ENCODE assay signal across 9 cellular contexts in the genomic region with DNA sequence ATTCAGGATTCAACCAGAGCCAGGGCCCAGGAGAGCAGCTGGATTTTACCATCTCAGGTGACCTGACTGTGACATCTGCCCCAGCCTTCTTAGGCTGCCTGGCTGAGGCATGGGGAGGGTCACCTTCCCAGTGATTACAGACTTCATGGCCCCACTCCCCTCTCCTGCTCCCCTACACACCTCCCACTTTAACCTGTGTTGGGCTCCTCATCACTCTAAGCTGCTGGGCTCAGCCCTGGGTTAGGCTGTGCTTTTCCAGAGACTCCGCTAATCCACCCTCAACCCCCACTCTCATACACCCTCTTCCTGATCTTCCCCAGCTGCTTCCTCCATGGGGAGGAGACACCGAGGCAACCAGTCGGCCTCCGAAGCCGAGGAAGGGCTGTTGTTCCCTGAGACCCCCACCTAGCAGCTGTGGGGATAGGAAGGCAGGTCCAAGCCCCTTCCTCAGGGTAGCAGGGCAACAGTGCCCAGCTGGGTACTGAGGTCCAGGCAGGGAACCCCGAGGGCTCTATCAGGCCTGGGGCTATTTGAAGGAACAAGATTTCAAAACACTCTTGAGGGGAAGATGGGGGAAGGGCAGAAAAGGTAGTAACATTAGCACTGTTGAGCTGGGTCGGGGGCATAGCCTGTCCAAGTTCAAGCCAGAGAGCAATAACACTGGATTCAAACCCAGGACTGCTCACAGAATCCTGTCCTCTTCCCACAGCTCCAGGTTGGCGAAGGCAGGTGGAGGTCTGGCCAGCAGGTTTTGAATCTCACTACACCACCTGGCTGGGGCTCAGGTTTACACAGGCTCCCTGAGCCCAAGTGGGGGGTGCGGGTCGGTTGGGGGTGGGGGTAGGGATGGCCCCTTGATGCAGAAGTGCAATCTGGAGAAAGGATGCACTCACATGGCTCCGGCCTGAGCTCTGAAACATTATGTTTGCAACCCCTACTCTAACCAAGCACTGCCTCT. TPM values are rescaled to one million over a fixed set of nuclear protein-coding genes. Genes with fewer than 3 reads are reported as not detected.
DNase-seq lines count a peak whose midpoint lies in the region; ATAC-seq and TF ChIP-seq lines count a peak whose summit lies in the region.
"Had no signal": no experiment of that assay in that cellular context is flagged by ENCODE, and none has a peak within 500 bp of the region (broad histone marks: within the 10 kb centered on the region; RNA-seq: fewer than 3 reads in every experiment).

No MANE protein-coding gene starts in this region.

- H3K9ac ChIP-seq in liver (ENCODE audit: low read depth in 1 of 2, low read length in 2 of 2): no peak overlapping the region

- H3K27ac ChIP-seq in WERI-Rb-1 (peak overlapping the region; percentile 95), liver (ENCODE audit: low read depth in 1 of 2, low read length in 2 of 2) (peak overlapping the region; percentile 27 to 63), tibial nerve (peak overlapping the region; percentile 81 to 96 (median 89))

- no peak for DNase-seq in activated naive CD4-positive, alpha-beta T cell treated with anti-CD3 and anti-CD28 coated beads, Interleukin-2, amount 50 U/mL, for 16 hours
- DNase-seq in WERI-Rb-1: peak; percentile 94
- no peak for DNase-seq in tibial nerve (ENCODE audit: low spot score in 2 of 2)
- no peak for DNase-seq in stimulated activated CD4-positive, alpha-beta T cell treated with anti-CD3 and anti-CD28 coated beads, Interleukin-4, amount 100 ng/mL, for 1 hour

- no peaks in the 10 kb centered on the region for H3K27me3 ChIP-seq in WERI-Rb-1 (ENCODE audit: insufficient read depth, low read depth, severe bottlenecking)
- no peaks in the 10 kb centered on the region for H3K27me3 ChIP-seq in liver (ENCODE audit: control insufficient read depth in 4 of 4, insufficient read depth in 4 of 4, low read length in 3 of 4)
- H3K27me3 ChIP-seq in tibial nerve: no peaks in the 10 kb centered on the region

- peaks cover 50% of the 10 kb centered on the region for H3K4me1 Mint-ChIP-seq in activated naive CD4-positive, alpha-beta T cell treated with anti-CD3 and anti-CD28 coated beads, Interleukin-2, amount 50 U/mL, for 24 hours

- peak overlapping the region; percentile 43 for H3K4me3 ChIP-seq in WERI-Rb-1 (ENCODE audit: low read depth, low read length)
- no peak overlapping the region for H3K4me3 ChIP-seq in liver (ENCODE audit: low read depth in 1 of 3, low read length in 3 of 3)
- peak overlapping the region in 2 of 4 donors; percentile 67 to 72 for H3K4me3 ChIP-seq in tibial nerve

- H3K36me3 Mint-ChIP-seq in activated naive CD4-positive, alpha-beta T cell treated with anti-CD3 and anti-CD28 coated beads, Interleukin-2, amount 50 U/mL, for 24 hours: no peaks in the 10 kb centered on the region

- no peaks in the 10 kb centered on the region for H3K27me3 Mint-ChIP-seq in activated naive CD4-positive, alpha-beta T cell treated with anti-CD3 and anti-CD28 coated beads, Interleukin-2, amount 50 U/mL, for 24 hours

- TF ChIP-seq EP300 in tibial nerve (IDR thresholded peaks at IDR 0.05): no peak

- TF ChIP-seq POLR2A in tibial nerve (IDR thresholded peaks at IDR 0.05): no peak

- WGBS in liver: 63% methylated on average over 11 of the region's 11 CpGs
- WGBS in tibial nerve, 2 donors: 47 to 73% methylated on average over 9 to 10 of the region's 11 CpGs

- no peaks in the 10 kb centered on the region for H3K9me3 ChIP-seq in WERI-Rb-1 (ENCODE audit: severe bottlenecking)
- no peaks in the 10 kb centered on the region for H3K9me3 ChIP-seq in liver (ENCODE audit: control insufficient read depth in 4 of 4, low read length in 3 of 4)
- no peaks in the 10 kb centered on the region for H3K9me3 ChIP-seq in tibial nerve

- no peak for TF ChIP-seq CTCF in WERI-Rb-1 (IDR thresholded peaks at IDR 0.05; ENCODE audit: low read depth, low read length)
- TF ChIP-seq CTCF in liver (IDR thresholded peaks at IDR 0.05; ENCODE audit: low read depth, low read length, missing input control): no peak
- no peak for TF ChIP-seq CTCF in tibial nerve (IDR thresholded peaks at IDR 0.05)

- H3K27ac Mint-ChIP-seq in activated naive CD4-positive, alpha-beta T cell treated with anti-CD3 and anti-CD28 coated beads, Interleukin-2, amount 50 U/mL, for 24 hours: no peak overlapping the region

- H3K4me3 Mint-ChIP-seq in activated naive CD4-positive, alpha-beta T cell treated with anti-CD3 and anti-CD28 coated beads, Interleukin-2, amount 50 U/mL, for 24 hours: peak overlapping the region; percentile 33

- ATAC-seq in HG03457 (IDR thresholded peaks at IDR 0.05; ENCODE audit: unreplicated experiment): no peak
- no peak for ATAC-seq in GM21390 (IDR thresholded peaks at IDR 0.05; ENCODE audit: unreplicated experiment)
- ATAC-seq: activated CD4-positive, CD25-positive, alpha-beta regulatory T cell treated with anti-CD3 and anti-CD28 coated beads, Interleukin-2, amount 50 U/mL, for 24 hours had no signal

- no peaks in the 10 kb centered on the region for H3K9me3 Mint-ChIP-seq in activated naive CD4-positive, alpha-beta T cell treated with anti-CD3 and anti-CD28 coated beads, Interleukin-2, amount 50 U/mL, for 24 hours

- H3K4me1 ChIP-seq in liver (ENCODE audit: control insufficient read depth in 4 of 4, insufficient read depth in 4 of 4, low read length in 3 of 4): peaks cover 0 to 18% (median 9%) of the 10 kb centered on the region in 4 donors
- H3K4me1 ChIP-seq in tibial nerve: peaks cover 0 to 64% (median 37%) of the 10 kb centered on the region in 4 donors

- no peak for TF ChIP-seq RAD21 in liver (IDR thresholded peaks at IDR 0.05)

- H3K36me3 ChIP-seq in WERI-Rb-1: peaks cover 2% of the 10 kb centered on the region
- no peaks in the 10 kb centered on the region for H3K36me3 ChIP-seq in liver (ENCODE audit: control insufficient read depth in 4 of 4, insufficient read depth in 3 of 4, low read depth in 1 of 4, low read length in 3 of 4)
- H3K36me3 ChIP-seq in tibial nerve: peaks cover 0 to 2% (median 0%) of the 10 kb centered on the region in 3 donors

TF ChIP-seq in liver, 16 proteins besides CTCF, POLR2A, EP300 and RAD21:
- TF ChIP-seq TAF1 (conservative IDR thresholded peaks at IDR 0.05) (no peak), HNF4G (IDR thresholded peaks at IDR 0.05) (no peak)
- TF ChIP-seq, protein P1, sequence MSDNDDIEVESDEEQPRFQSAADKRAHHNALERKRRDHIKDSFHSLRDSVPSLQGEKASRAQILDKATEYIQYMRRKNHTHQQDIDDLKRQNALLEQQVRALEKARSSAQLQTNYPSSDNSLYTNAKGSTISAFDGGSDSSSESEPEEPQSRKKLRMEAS (IDR thresholded peaks at IDR 0.05): no peak

RNA-seq across cellular contexts. Expression of a gene that starts 1.8 kb away (rescaled TPM):
- 10 to 100 TPM in 1 of 2 donors, 1 to 10 TPM in 1; 5.0 to 11.1 TPM for total RNA-seq in liver
- 1 to 10 TPM; 2.4 to 5.4 TPM for polyA plus RNA-seq in liver
- 100 to 1,000 TPM in 1 of 4 donors, 10 to 100 TPM in 3; 50.2 to 102 (median 74.0) TPM for total RNA-seq in tibial nerve

RNA-seq across cellular contexts. Expression of a gene that starts 46.5 kb away (rescaled TPM):
- total RNA-seq in liver (under 1 TPM in 1 of 2 donors, not detected in 1; 0.14 TPM), tibial nerve (1 to 10 TPM in 2 of 4 donors, under 1 TPM in 2; 0.78 to 6.6 (median 2.6) TPM)
- under 1 TPM in 1 of 2 donors, not detected in 1; 0.13 TPM for polyA plus RNA-seq in liver

RNA-seq across cellular contexts. Expression of a gene that starts 47.6 kb away (rescaled TPM):
- total RNA-seq in liver (1 to 10 TPM; 5.2 to 5.6 TPM), tibial nerve (10 to 100 TPM; 32.4 to 64.2 (median 38.3) TPM)
- polyA plus RNA-seq in liver: 1 to 10 TPM; 3.9 to 5.1 TPM

Comparison
In these comparisons a context has a peak if more than half of its experiments do, and no peak if none do; other contexts are left out.
1. H3K27ac ChIP-seq: peak in every context shown above with its lines; median percentile 95 in WERI-Rb-1; 89 in tibial nerve; 45 in liver.
2. RNA of a gene that starts 1.8 kb away (total RNA-seq): 50.2 to 102 TPM in tibial nerve; 5.0 to 11.1 TPM in liver; every median in the first group is over 4 times any median in the second.
3. RNA of a gene that starts 47.6 kb away (total RNA-seq): 32.4 to 64.2 TPM in tibial nerve; 5.2 to 5.6 TPM in liver; every median in the first group is over 4 times any median in the second.